Comparison of ENCODE assay signal across 8 cellular contexts in genomic region chr6:8131265-8131897, GRCh38. TPM values are rescaled to one million over a fixed set of nuclear protein-coding genes. Genes with fewer than 3 reads are reported as not detected.
DNase-seq lines count a peak whose midpoint lies in the region; ATAC-seq and TF ChIP-seq lines count a peak whose summit lies in the region.

No MANE protein-coding gene starts in this region.

- no TSS peak for BruUV-seq in HCT116 (replicated peaks; lab: Mats Ljungman, UMichigan)

- peaks cover 0 to 2% of the 10 kb centered on the region in 2 experiments; a peak in 1 of 4 replicates for H3K4me1 ChIP-seq in HCT116 (ENCODE audit: control insufficient read depth in 1 of 2, insufficient read depth in 2 of 2, low read length in 2 of 2)

- no peaks in the 10 kb centered on the region for H3K9me2 ChIP-seq in HCT116 (ENCODE audit: insufficient read depth)

- H3K4me3 ChIP-seq in HCT116 (replicated peaks in 1 of 2; ENCODE audit: low read depth in 1 of 2, low read length in 2 of 2): no peak overlapping the region
- H3K4me3 ChIP-seq in NB4 (ENCODE audit: low read depth, low read length): no peak overlapping the region
- H3K4me3 ChIP-seq in cardiac fibroblast (replicated peaks in 1 of 2; ENCODE audit: low read depth in 2 of 2, low read length in 2 of 2): no peak overlapping the region

- TF ChIP-seq POLR2A in HCT116 (IDR thresholded peaks at IDR 0.05; ENCODE audit: borderline replicate concordance, extremely low read depth, insufficient read depth, insufficient read length) (no peak), NB4 (IDR thresholded peaks at IDR 0.05; ENCODE audit: extremely low read depth, insufficient read length) (no peak)

- DNase-seq in GM04504 (ENCODE audit: low read depth) (peak; percentile 46), HCT116 (ENCODE audit: low read depth, low spot score) (peak; percentile 61), NB4 (ENCODE audit: low read depth) (peak; percentile 72), T follicular helper cell (ENCODE audit: low read depth) (peak; percentile 3), cardiac fibroblast (ENCODE audit: low read depth in 2 of 2) (peak; percentile 73 to 79), left lobe of liver (ENCODE audit: low spot score) (peak; percentile 51)
- DNase-seq in stimulated activated CD8-positive, alpha-beta memory T cell treated with anti-CD3 and anti-CD28 coated beads, Interleukin-4, amount 100 ng/mL, for 24 hours (ENCODE audit: low read depth): peak; percentile 2

- H3K4me2 ChIP-seq in HCT116 (ENCODE audit: low read length): 0 out of 2 replicates have a peak overlapping the region, but pooled peaks have one; percentile 31

- no peaks in the 10 kb centered on the region for H3K9me3 ChIP-seq in HCT116 (ENCODE audit: control insufficient read depth in 1 of 2, insufficient read depth in 1 of 2, low read depth in 1 of 2, low read length in 2 of 2)

- no peak overlapping the region for H3K9ac ChIP-seq in HCT116 (ENCODE audit: low read length)

- TF ChIP-seq CTCF in HCT116 (IDR thresholded peaks at IDR 0.05 in 2 of 3, conservative IDR thresholded peaks at IDR 0.05 in 1 of 3; ENCODE audit: borderline replicate concordance in 1 of 3, insufficient read depth in 1 of 3, low read depth in 2 of 3, low read length in 2 of 3) (peak; percentile 47 to 71 (median 69)), NB4 (IDR thresholded peaks at IDR 0.05; ENCODE audit: low read depth, low read length) (peak; percentile 51), cardiac fibroblast (IDR thresholded peaks at IDR 0.05; ENCODE audit: low read depth, low read length) (peak; percentile 56)

- H3K36me3 ChIP-seq in HCT116 (ENCODE audit: control insufficient read depth in 1 of 2, insufficient read depth in 2 of 2, low read length in 2 of 2): no peaks in the 10 kb centered on the region

- H2AFZ ChIP-seq in HCT116 (ENCODE audit: low read depth, low read length, poor library complexity, severe bottlenecking): peak overlapping the region; percentile 66

- TF ChIP-seq RAD21 in HCT116 (IDR thresholded peaks at IDR 0.05; ENCODE audit: low read depth): peak; percentile 92

- POLR2A ChIA-PET in HCT116 (lab: Charles Lee): interaction anchor here (1.9 kb wide), 1 partner anchor 88 kb away, joined by 10 read pairs; no protein-coding TSS in a partner anchor

- CTCF ChIA-PET in HCT116 (lab: Charles Lee): interaction anchor here (0.5 to 9.1 kb wide), 11 partner anchors 10 to 1954 kb away, joined by 3 to 198 read pairs (median 4); no protein-coding TSS in a partner anchor

- no peaks in the 10 kb centered on the region for H4K20me1 ChIP-seq in HCT116 (ENCODE audit: insufficient read depth)

- ATAC-seq in HCT116 (peak; percentile 98), left lobe of liver (peak; percentile 88), HG02840 (IDR thresholded peaks at IDR 0.05; ENCODE audit: low FRiP score, unreplicated experiment) (no peak)

- intact Hi-C loops in HCT116 (cut with micrococcal nuclease): loop anchor here (1.0 to 10.0 kb wide), 2 partner anchors 88 to 853 kb away; no protein-coding TSS in a partner anchor

- no peak overlapping the region for H3K27ac ChIP-seq in HCT116 (ENCODE audit: low read depth, low read length)

- H3K27me3 ChIP-seq in HCT116 (ENCODE audit: insufficient read depth, low read length): 0 out of 2 replicates have a peak, but pooled peaks cover 5% of the 10 kb centered on the region

- RAD21 ChIA-PET in HCT116 (lab: Charles Lee; ENCODE audit: low non-redundant PET in 1 of 2, low total read pairs in 2 of 2, uncharacterized antibody in 2 of 2, unreplicated experiment in 2 of 2): interaction anchor here (1.7 to 4.2 kb wide), 2 partner anchors 88 kb away, joined by 19 to 37 read pairs; no protein-coding TSS in a partner anchor

- H3K79me2 ChIP-seq in HCT116 (ENCODE audit: insufficient read depth, low read length): no peaks in the 10 kb centered on the region

TF ChIP-seq in HCT116, 20 proteins besides CTCF, POLR2A, EP300 and RAD21:
- TF ChIP-seq YY1 (IDR thresholded peaks at IDR 0.05; ENCODE audit: extremely low read depth, insufficient replicate concordance, low read depth, low read length): no peak
- no peak for TF ChIP-seq TCF7L2 (IDR thresholded peaks at IDR 0.05; ENCODE audit: borderline replicate concordance, extremely low read depth, insufficient read depth, insufficient read length)
- TF ChIP-seq MAX (IDR thresholded peaks at IDR 0.05): no peak
- TF ChIP-seq EGR1 (IDR thresholded peaks at IDR 0.05; ENCODE audit: low read depth): no peak
- TF ChIP-seq ATF3 (IDR thresholded peaks at IDR 0.05): no peak
- no peak for TF ChIP-seq ZBTB33 (IDR thresholded peaks at IDR 0.05; ENCODE audit: extremely low read depth, insufficient replicate concordance, low read length)
- TF ChIP-seq SP1 (IDR thresholded peaks at IDR 0.05; ENCODE audit: low read depth): no peak
- no peak for TF ChIP-seq ELF1 (IDR thresholded peaks at IDR 0.05; ENCODE audit: borderline replicate concordance, low read depth)
- no peak for TF ChIP-seq ZNF274 (IDR thresholded peaks at IDR 0.05; ENCODE audit: low read depth, low read length)
- TF ChIP-seq FOSL1 (IDR thresholded peaks at IDR 0.05; ENCODE audit: low read depth): no peak
- no peak for TF ChIP-seq JUND (IDR thresholded peaks at IDR 0.05)
- TF ChIP-seq SRF (IDR thresholded peaks at IDR 0.05; ENCODE audit: low read depth): no peak
- TF ChIP-seq EZH2 (IDR thresholded peaks at IDR 0.05): no peak
- TF ChIP-seq EZH2phosphoT487 (IDR thresholded peaks at IDR 0.05; ENCODE audit: borderline replicate concordance): no peak
- TF ChIP-seq REST (IDR thresholded peaks at IDR 0.05; ENCODE audit: low read depth): no peak
- no peak for TF ChIP-seq SIN3A (IDR thresholded peaks at IDR 0.05; ENCODE audit: low read depth)
- TF ChIP-seq CBX3 (IDR thresholded peaks at IDR 0.05; ENCODE audit: low read depth): no peak
- no peak for TF ChIP-seq CEBPB (IDR thresholded peaks at IDR 0.05; ENCODE audit: low read depth)
TF ChIP-seq in HCT116: peak in this region for 0.

RNA-seq across cellular contexts. Expression of gene EEF1E1, which starts 29.0 kb away (rescaled TPM):
- total RNA-seq in HCT116 (2021; ENCODE audit: unreplicated experiment): 69.7 TPM
- 46.3 and 61.3 TPM in 2 replicates for polyA plus RNA-seq in HCT116 (2012)
- 5.8 TPM for total RNA-seq in left lobe of liver

Comparison
In these comparisons a context has a peak if more than half of its experiments do, and no peak if none do; other contexts are left out.
1. DNase-seq: peak in every context shown above with its lines; median percentile 76 in cardiac fibroblast; 72 in NB4; 61 in HCT116; 51 in left lobe of liver; 46 in GM04504; 3 in T follicular helper cell; 2 in stimulated activated CD8-positive, alpha-beta memory T cell treated with anti-CD3 and anti-CD28 coated beads, Interleukin-4, amount 100 ng/mL, for 24 hours.
2. RNA of gene EEF1E1, which starts 29.0 kb away (total RNA-seq): 69.7 TPM in HCT116 (single experiment); 5.8 TPM in left lobe of liver (single experiment); every median in the first group is over 10 times any median in the second.
3. Peak in every context shown above with its lines, with median percentiles within 50 percentile points of each other: CTCF ChIP-seq.